ENCODE assay signal across 19 cellular contexts in genomic region chr1:185998391-185998790, GRCh38.
DNase-seq lines count a peak whose midpoint lies in the region; ATAC-seq, FAIRE-seq and TF ChIP-seq lines count a peak whose summit lies in the region.
"Had no signal": no experiment of that assay in that cellular context is flagged by ENCODE, and none has a peak within 500 bp of the region (broad histone marks: within the 10 kb centered on the region; RNA-seq: fewer than 3 reads in every experiment).

No MANE protein-coding gene starts in this region.

- no peak overlapping the region for H3K27ac ChIP-seq in HepG2 (ENCODE audit: extremely low read length, insufficient read depth, low read length)
- H3K27ac ChIP-seq: KMS-11, thyroid gland had no signal

- CTCF ChIA-PET in WTC11 (lab: Charles Lee) = interaction anchor here (0.8 to 1.0 kb wide), 2 partner anchors 157 to 214 kb away, joined by 3 to 4 read pairs; no protein-coding TSS in a partner anchor
- CTCF ChIA-PET in HepG2 (lab: Yijun Ruan, JAX; ENCODE audit: low intra/inter-chr PET ratio, low total read pairs) = no interaction called here

- H3K9me3 ChIP-seq in HepG2 (ENCODE audit: low read length) = no peaks in the 10 kb centered on the region
- H3K9me3 ChIP-seq: thyroid gland had no signal

- no peaks in the 10 kb centered on the region for H3K4me1 ChIP-seq in HepG2 (ENCODE audit: insufficient read depth, low read length)
- H3K4me1 ChIP-seq: thyroid gland had no signal

- no peak for TF ChIP-seq EP300 in HepG2 (IDR thresholded peaks at IDR 0.05; ENCODE audit: low read depth in 2 of 2, low read length in 2 of 2)
- TF ChIP-seq EP300 in HepG2 (CRISPR knock-in tag; IDR thresholded peaks at IDR 0.05; ENCODE audit: borderline replicate concordance) = no peak

- TF ChIP-seq RAD21 in HepG2 (CRISPR knock-in tag; IDR thresholded peaks at IDR 0.05) = no peak

- no peak overlapping the region for H3K27ac Mint-ChIP-seq in WTC11
- H3K27ac Mint-ChIP-seq: activated CD4-positive, alpha-beta memory T cell treated with anti-CD3 and anti-CD28 coated beads, Interleukin-2, amount 10 ng/mL, durations not matched to agents 7 days and 5 days; activated T-helper 2 cell treated with anti-CD3 and anti-CD28 coated beads, Interferon-gamma antibody, Interleukin-2, Interleukin-4, amounts not matched to agents 10 μg/mL and 5 μg/mL and 100 μg/mL, durations not matched to agents 14 hours and 24 hours and 36 hours; CD8-positive, alpha-beta T cell; nephron had no signal

- no peaks in the 10 kb centered on the region for H3K36me3 ChIP-seq in HepG2 (replicated peaks in 1 of 2; ENCODE audit: control insufficient read depth in 1 of 2, insufficient read depth in 2 of 2, low read length in 2 of 2)
- H3K36me3 ChIP-seq: thyroid gland had no signal

- H4K20me1 ChIP-seq in HepG2 (ENCODE audit: insufficient read depth, low read length) = no peaks in the 10 kb centered on the region

- no peak overlapping the region for H3K4me3 ChIP-seq in HepG2 (replicated peaks in 1 of 3; ENCODE audit: insufficient read depth in 1 of 3, low read depth in 2 of 3, low read length in 3 of 3)
- no peak overlapping the region for H3K4me3 ChIP-seq in lower leg skin (ENCODE audit: low read depth, poor library complexity, severe bottlenecking)
- H3K4me3 ChIP-seq: lung, thyroid gland had no signal

- no peak overlapping the region for H3K4me3 Mint-ChIP-seq in WTC11
- H3K4me3 Mint-ChIP-seq: activated CD4-positive, alpha-beta memory T cell treated with anti-CD3 and anti-CD28 coated beads, Interleukin-2, amount 10 ng/mL, durations not matched to agents 7 days and 5 days; CD8-positive, alpha-beta T cell; nephron had no signal

- in situ Hi-C loops in HepG2 (cut with HindIII; ENCODE audit: extremely low pct_ligation_motif_present, low pct_unique_long_range_greater_than_20kb) = no loop called here

- no peaks in the 10 kb centered on the region for H3K27me3 Mint-ChIP-seq in WTC11 (ENCODE audit: low read depth)
- H3K27me3 Mint-ChIP-seq: activated CD4-positive, alpha-beta memory T cell treated with anti-CD3 and anti-CD28 coated beads, Interleukin-2, amount 10 ng/mL, durations not matched to agents 7 days and 5 days had no signal

- 0% methylated on average over 2 of the region's 2 CpGs for WGBS in HepG2 (ENCODE audit: low lambda C conversion rate)
- WGBS in lower leg skin, 2 donors = 93 to 95% methylated on average over 2 of the region's 2 CpGs

- no peak for TF ChIP-seq CTCF in WTC11 (IDR thresholded peaks at IDR 0.05)
- TF ChIP-seq CTCF in HepG2 (CRISPR knock-in tag; IDR thresholded peaks at IDR 0.05) = peak; percentile 19; the same call in 1 of the 2 replicates
- no peak for TF ChIP-seq CTCF in lower leg skin (IDR thresholded peaks at IDR 0.05)

- BruUV-seq in HepG2 (replicated peaks; lab: Mats Ljungman, UMichigan) = no TSS peak

- no peak overlapping the region for H3K4me2 ChIP-seq in HepG2 (ENCODE audit: low read depth, low read length)
- H3K4me2 ChIP-seq: KMS-11 had no signal

- no peak overlapping the region for H3K9ac ChIP-seq in HepG2 (ENCODE audit: insufficient read depth, low read depth, low read length)
- H3K9ac ChIP-seq: KMS-11 had no signal

- no peaks in the 10 kb centered on the region; the same call in 1 of the 2 replicates for H3K4me1 Mint-ChIP-seq in WTC11
- H3K4me1 Mint-ChIP-seq: activated CD4-positive, alpha-beta memory T cell treated with anti-CD3 and anti-CD28 coated beads, Interleukin-2, amount 10 ng/mL, durations not matched to agents 7 days and 5 days; nephron had no signal

- DNase-seq in Daoy (ENCODE audit: low read depth) (peak; percentile 6), HuH-7.5 (ENCODE audit: low spot score) (peak; percentile 3), WTC11 (ENCODE audit: low spot score) (no peak), HepG2 (ENCODE audit: low spot score) (no peak), lower leg skin (ENCODE audit: low spot score in 2 of 2) (no peak)
- no peak for DNase-seq in stimulated activated CD4-positive, alpha-beta T cell treated with anti-CD3 and anti-CD28 coated beads, Interleukin-1b, Interleukin-23, amount 100 ng/mL, for 48 hours
- DNase-seq: activated CD4-positive, alpha-beta memory T cell treated with anti-CD3 and anti-CD28 coated beads, Interleukin-2, amount 10 ng/mL, durations not matched to agents 7 days and 5 days; amygdala; CD8-positive, alpha-beta T cell; cortex of kidney; NK-92 treated with Interleukin-12 subunit alpha and Interleukin-12 subunit beta, amount 100 ng/mL, for 24 hours; SHP77; T1000 had no signal

- H2AFZ ChIP-seq in HepG2 (ENCODE audit: low read length) = no peak overlapping the region

- FAIRE-seq in HepG2 (lab: Jason Lieb, UNC) = no peak

- H3K36me3 Mint-ChIP-seq in WTC11 = no peaks in the 10 kb centered on the region
- H3K36me3 Mint-ChIP-seq: CD8-positive, alpha-beta T cell had no signal

- H3K79me2 ChIP-seq in HepG2 (ENCODE audit: insufficient read depth, low read length) = no peaks in the 10 kb centered on the region

- H3K9me3 Mint-ChIP-seq in WTC11 = no peaks in the 10 kb centered on the region
- H3K9me3 Mint-ChIP-seq: activated CD4-positive, alpha-beta memory T cell treated with anti-CD3 and anti-CD28 coated beads, Interleukin-2, amount 10 ng/mL, durations not matched to agents 7 days and 5 days; activated T-helper 2 cell treated with anti-CD3 and anti-CD28 coated beads, Interferon-gamma antibody, Interleukin-2, Interleukin-4, amounts not matched to agents 10 μg/mL and 5 μg/mL and 100 μg/mL, durations not matched to agents 14 hours and 24 hours and 36 hours; CD8-positive, alpha-beta T cell; nephron had no signal

- ATAC-seq in WTC11 (peak; percentile 60; the same call in 1 of the 2 replicates), HepG2 (no peak), GM18498 (IDR thresholded peaks at IDR 0.05; ENCODE audit: unreplicated experiment) (no peak)
- ATAC-seq: CD8-positive, alpha-beta T cell had no signal

- intact Hi-C loops in HepG2 (cut with micrococcal nuclease; ENCODE audit: unreplicated experiment) (no loop called here), lower leg skin (cut with DNase I; ENCODE audit: low total_unique reads) (no loop called here)

- H3K27me3 ChIP-seq in HepG2 (ENCODE audit: control insufficient read depth in 1 of 2, insufficient read depth in 2 of 2, low read length in 2 of 2) = no peaks in the 10 kb centered on the region
- H3K27me3 ChIP-seq: thyroid gland had no signal

- TF ChIP-seq POLR2A in HepG2 (IDR thresholded peaks at IDR 0.05; ENCODE audit: insufficient read depth in 1 of 2, low read depth in 2 of 2, low read length in 2 of 2) = no peak
- TF ChIP-seq POLR2A in lower leg skin (IDR thresholded peaks at IDR 0.05) = no peak

- POLR2A ChIA-PET in WTC11 (lab: Charles Lee) = no interaction called here
- POLR2A ChIA-PET in HepG2 (lab: Yijun Ruan, JAX) = no interaction called here

TF ChIP-seq in WTC11, 78 proteins besides CTCF, POLR2A, EP300 and RAD21:
- TF ChIP-seq IRF2 (CRISPR knock-in tag; IDR thresholded peaks at IDR 0.05; ENCODE audit: borderline replicate concordance, low read depth) = no peak
- TF ChIP-seq ATF6 (CRISPR knock-in tag; IDR thresholded peaks at IDR 0.05) = no peak
- no peak for TF ChIP-seq ESRRA (CRISPR knock-in tag; IDR thresholded peaks at IDR 0.05; ENCODE audit: borderline replicate concordance)
TF ChIP-seq in WTC11: peak in this region for 0.

TF ChIP-seq in HepG2, 621 proteins besides CTCF, POLR2A, EP300 and RAD21:
- TF ChIP-seq ZNF224 (CRISPR knock-in tag; IDR thresholded peaks at IDR 0.05) = no peak
- TF ChIP-seq ZNF790 (CRISPR knock-in tag; IDR thresholded peaks at IDR 0.05; ENCODE audit: borderline replicate concordance) = no peak
- no peak for TF ChIP-seq ZNF124 (CRISPR knock-in tag; IDR thresholded peaks at IDR 0.05)

Comparison
In these comparisons a context has a peak if more than half of its experiments do, and no peak if none do; other contexts are left out.
1. DNase-seq: peak in Daoy (single experiment) and HuH-7.5 (single experiment); none in WTC11 (single experiment), HepG2 (single experiment), stimulated activated CD4-positive, alpha-beta T cell treated with anti-CD3 and anti-CD28 coated beads, Interleukin-1b, Interleukin-23, amount 100 ng/mL, for 48 hours (single experiment) and lower leg skin (0 of 2).